Comparison of ENCODE assay signal across 9 cellular contexts in the genomic region with DNA sequence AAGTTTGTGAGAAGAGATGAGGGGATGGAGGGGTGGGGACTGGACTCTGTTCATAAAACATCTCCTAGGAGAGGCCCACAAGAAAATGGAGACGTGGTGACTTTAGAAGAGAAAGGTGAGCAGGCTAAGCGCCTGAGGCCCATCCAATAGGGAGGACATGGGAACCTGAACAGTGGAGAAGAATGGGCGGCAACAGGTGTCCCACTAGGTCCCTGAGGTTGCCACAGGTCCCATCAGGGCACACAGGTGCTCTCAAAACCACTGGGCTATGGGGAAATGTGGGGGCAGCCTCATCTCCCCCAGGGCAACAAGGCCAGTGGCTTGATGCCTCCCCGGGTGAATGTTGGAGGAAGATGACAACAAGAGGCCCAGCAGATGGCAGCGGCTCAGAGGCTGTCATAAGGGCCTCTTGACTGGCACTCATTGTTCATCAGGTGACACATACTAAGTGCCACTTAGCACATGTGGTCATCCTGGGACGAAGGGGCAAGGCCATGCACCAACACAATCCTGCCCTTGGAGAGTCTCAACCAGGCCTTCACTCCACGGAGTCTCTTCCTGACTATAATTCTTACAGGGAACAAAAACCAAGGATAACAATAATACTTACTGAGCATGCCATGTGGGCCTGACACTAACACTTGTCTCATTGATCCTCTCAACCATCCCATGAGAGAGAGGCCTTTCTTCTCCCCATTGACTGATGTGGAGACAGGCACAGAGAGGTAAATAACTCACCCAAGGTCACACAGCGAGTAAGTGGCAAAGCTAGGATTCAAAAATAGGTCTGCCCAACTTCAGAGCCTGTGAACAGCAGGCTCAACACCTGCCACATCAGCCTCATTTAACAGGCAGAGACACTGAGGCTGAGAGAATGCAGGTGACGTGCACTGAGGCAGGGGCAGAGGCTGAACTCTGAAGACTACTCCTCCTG. TPM values are rescaled to one million over a fixed set of nuclear protein-coding genes. Genes with fewer than 3 reads are reported as not detected.
DNase-seq lines count a peak whose midpoint lies in the region; ATAC-seq and TF ChIP-seq lines count a peak whose summit lies in the region.
"Had no signal": no experiment of that assay in that cellular context is flagged by ENCODE, and none has a peak within 500 bp of the region (broad histone marks: within the 10 kb centered on the region; RNA-seq: fewer than 3 reads in every experiment).

No MANE protein-coding gene starts in this region.

- peak in 1 of 2 donors; percentile 43 for ATAC-seq in CD4-positive, CD25-positive, alpha-beta regulatory T cell (ENCODE audit: low read depth in 2 of 2)
- ATAC-seq in left lung (peak; percentile 73), upper lobe of right lung (peak; percentile 76), HG03571 (IDR thresholded peaks at IDR 0.05; ENCODE audit: unreplicated experiment) (no peak), HG03432 (IDR thresholded peaks at IDR 0.05; ENCODE audit: unreplicated experiment) (no peak), HG02759 (IDR thresholded peaks at IDR 0.05; ENCODE audit: unreplicated experiment) (no peak)

- no peaks in the 10 kb centered on the region for H3K36me3 Mint-ChIP-seq in CD4-positive, CD25-positive, alpha-beta regulatory T cell
- H3K36me3 Mint-ChIP-seq: activated naive CD4-positive, alpha-beta T cell treated with anti-CD3 and anti-CD28 coated beads, Interleukin-2, amount 50 U/mL, for 24 hours had no signal

- H3K27me3 ChIP-seq in CD4-positive, CD25-positive, alpha-beta regulatory T cell (ENCODE audit: control insufficient read depth, insufficient read depth, low read length), result no peaks in the 10 kb centered on the region
- no peaks in the 10 kb centered on the region for H3K27me3 ChIP-seq in left lung
- H3K27me3 ChIP-seq in upper lobe of right lung, result no peaks in the 10 kb centered on the region

- no peak overlapping the region for H3K4me3 ChIP-seq in CD4-positive, CD25-positive, alpha-beta regulatory T cell (ENCODE audit: low read depth, low read length)
- H3K4me3 ChIP-seq in left lung (no peak overlapping the region), upper lobe of right lung (no peak overlapping the region)

- H3K4me1 Mint-ChIP-seq in CD4-positive, CD25-positive, alpha-beta regulatory T cell, result no peaks in the 10 kb centered on the region
- H3K4me1 Mint-ChIP-seq: activated naive CD4-positive, alpha-beta T cell treated with anti-CD3 and anti-CD28 coated beads, Interleukin-2, amount 50 U/mL, for 24 hours had no signal

- no peaks in the 10 kb centered on the region for H3K9me3 Mint-ChIP-seq in CD4-positive, CD25-positive, alpha-beta regulatory T cell
- H3K9me3 Mint-ChIP-seq: activated naive CD4-positive, alpha-beta T cell treated with anti-CD3 and anti-CD28 coated beads, Interleukin-2, amount 50 U/mL, for 24 hours had no signal

- no peak overlapping the region for H3K27ac ChIP-seq in CD4-positive, CD25-positive, alpha-beta regulatory T cell (ENCODE audit: insufficient read depth, low read length, poor library complexity, severe bottlenecking)
- H3K27ac ChIP-seq in left lung (peak overlapping the region; percentile 42 to 55), upper lobe of right lung (peak overlapping the region; percentile 65)

- H3K4me3 Mint-ChIP-seq in CD4-positive, CD25-positive, alpha-beta regulatory T cell, result no peak overlapping the region
- H3K4me3 Mint-ChIP-seq: activated naive CD4-positive, alpha-beta T cell treated with anti-CD3 and anti-CD28 coated beads, Interleukin-2, amount 50 U/mL, for 24 hours had no signal

- H3K4me1 ChIP-seq in CD4-positive, CD25-positive, alpha-beta regulatory T cell (ENCODE audit: control insufficient read depth, insufficient read depth, low read length, poor library complexity, severe bottlenecking), result no peaks in the 10 kb centered on the region
- H3K4me1 ChIP-seq in left lung (peaks cover 47 to 66% of the 10 kb centered on the region in 2 donors), upper lobe of right lung (peaks cover 54% of the 10 kb centered on the region)

- DNase-seq in CD4-positive, CD25-positive, alpha-beta regulatory T cell, result peak in 2 of 3 donors; percentile 11 to 54
- DNase-seq in M059J (ENCODE audit: low read depth), result peak; percentile 33
- DNase-seq in activated T-cell treated with anti-CD3 and anti-CD28 coated beads for 4 hours, result peak; percentile 13
- DNase-seq in left lung, result peak in 1 of 2 donors; percentile 68
- no peak for DNase-seq in upper lobe of right lung

- no peaks in the 10 kb centered on the region for H3K9me3 ChIP-seq in CD4-positive, CD25-positive, alpha-beta regulatory T cell (ENCODE audit: control insufficient read depth in 2 of 2, low read length in 2 of 2)
- H3K9me3 ChIP-seq in left lung (no peaks in the 10 kb centered on the region), upper lobe of right lung (no peaks in the 10 kb centered on the region)

- no peak overlapping the region for H3K27ac Mint-ChIP-seq in CD4-positive, CD25-positive, alpha-beta regulatory T cell
- H3K27ac Mint-ChIP-seq: activated naive CD4-positive, alpha-beta T cell treated with anti-CD3 and anti-CD28 coated beads, Interleukin-2, amount 50 U/mL, for 24 hours had no signal

- no peak for TF ChIP-seq CTCF in left lung (IDR thresholded peaks at IDR 0.05)
- no peak for TF ChIP-seq CTCF in upper lobe of right lung (IDR thresholded peaks at IDR 0.05)

- H3K36me3 ChIP-seq in CD4-positive, CD25-positive, alpha-beta regulatory T cell (ENCODE audit: control insufficient read depth, insufficient read depth, low read length), result no peaks in the 10 kb centered on the region
- H3K36me3 ChIP-seq in left lung, result no peaks in the 10 kb centered on the region
- no peaks in the 10 kb centered on the region for H3K36me3 ChIP-seq in upper lobe of right lung

- H3K27me3 Mint-ChIP-seq in CD4-positive, CD25-positive, alpha-beta regulatory T cell, result peaks cover 28% of the 10 kb centered on the region
- H3K27me3 Mint-ChIP-seq: activated naive CD4-positive, alpha-beta T cell treated with anti-CD3 and anti-CD28 coated beads, Interleukin-2, amount 50 U/mL, for 24 hours had no signal

- intact Hi-C loops in left lung (cut with DNase I) (no loop called here), upper lobe of right lung (cut with DNase I) (no loop called here)

RNA-seq across cellular contexts. Expression of a gene that starts 38.0 kb away (rescaled TPM):
- not detected for total RNA-seq in CD4-positive, CD25-positive, alpha-beta regulatory T cell
- polyA plus RNA-seq in CD4-positive, CD25-positive, alpha-beta regulatory T cell, result not detected
- 4.4 and 16.2 TPM in 2 replicates for total RNA-seq in M059J (2014; rRNA removed; shearing (Covaris generic))
- 10 to 100 TPM; 44.1 to 47.3 TPM for total RNA-seq in left lung
- 41.9 TPM for total RNA-seq in upper lobe of right lung

Comparison
In these comparisons a context has a peak if more than half of its experiments do, and no peak if none do; other contexts are left out.
1. ATAC-seq: peak in left lung (single experiment) and upper lobe of right lung (single experiment); none in HG03571 (single experiment), HG03432 (single experiment) and HG02759 (single experiment).